Comparison of ENCODE assay signal across 8 cellular contexts in genomic region chr6:3638662-3639061, GRCh38.
"Had no signal": no experiment of that assay in that cellular context is flagged by ENCODE, and none has a peak within 500 bp of the region (broad histone marks: within the 10 kb centered on the region; RNA-seq: fewer than 3 reads in every experiment).

No MANE protein-coding gene starts in this region.

- DNase-seq: GDM1, GF-D8 had no signal

- FAIRE-seq: G401.6, GM12878, GM12891, GM12892, GM18507, GM19239 had no signal

- ATAC-seq: GM12878 had no signal

- H3K4me3 ChIP-seq: GM12878 had no signal
